Comparison of ENCODE assay signal across 17 cellular contexts in the genomic region with DNA sequence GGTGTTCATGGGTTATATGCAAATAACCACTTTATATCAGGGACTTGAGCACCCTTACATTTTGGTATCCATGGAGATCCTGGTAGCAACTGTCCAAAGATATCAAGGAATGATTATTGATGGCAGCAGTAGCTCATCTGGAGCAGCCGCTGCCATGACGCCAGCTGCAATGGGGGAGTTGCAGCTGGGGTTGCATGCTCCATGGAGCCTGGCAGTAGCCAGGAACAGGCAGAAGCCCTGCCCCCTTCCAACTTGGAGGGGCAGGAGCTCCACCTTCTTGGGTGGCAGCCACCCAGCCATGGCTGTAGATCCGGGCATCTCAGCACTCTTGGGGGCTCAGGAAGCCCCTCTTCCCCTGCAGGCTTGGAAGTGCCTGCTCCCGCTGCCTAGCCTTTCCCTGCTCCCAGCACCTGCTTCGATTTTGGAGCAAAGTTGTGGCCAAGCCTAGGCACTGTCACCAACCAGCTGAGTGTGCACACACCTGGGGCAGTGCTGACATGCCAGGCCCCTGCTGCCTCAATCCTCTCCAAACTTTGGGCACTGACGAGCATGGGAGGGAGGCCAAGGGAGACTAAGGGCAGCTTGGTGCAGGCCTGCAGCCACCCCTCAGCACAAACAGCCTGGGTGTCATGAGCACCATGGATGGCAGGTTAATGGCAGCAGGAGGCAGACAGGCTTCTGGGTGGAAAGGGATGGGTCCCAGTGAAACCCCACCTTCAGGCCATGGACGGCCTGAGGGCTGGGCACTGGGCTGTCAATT.
DNase-seq lines count a peak whose midpoint lies in the region; ATAC-seq and TF ChIP-seq lines count a peak whose summit lies in the region.
"Had no signal": no experiment of that assay in that cellular context is flagged by ENCODE, and none has a peak within 500 bp of the region (broad histone marks: within the 10 kb centered on the region; RNA-seq: fewer than 3 reads in every experiment).

No MANE protein-coding gene starts in this region.

- no peak for TF ChIP-seq CTCF in upper lobe of right lung (IDR thresholded peaks at IDR 0.05)
- no peak for TF ChIP-seq CTCF in HFFc6 (IDR thresholded peaks at IDR 0.05)

- no peak overlapping the region for H3K4ac ChIP-seq in neuronal stem cell (ENCODE audit: low read length)

- DNase-seq in DMS 273 (lab: John Stamatoyannopoulos, UW; ENCODE audit: unreplicated experiment), result peak; percentile 0
- DNase-seq in DMS 273 treated with DMSO at 0.1 percent for 48 hours (lab: John Stamatoyannopoulos, UW), result no peak
- no peak for DNase-seq in stimulated activated naive CD8-positive, alpha-beta T cell treated with anti-CD3 and anti-CD28 coated beads, Interleukin-15, Interleukin-2, amounts not matched to agents 100 U/mL and 50 U/mL, for 24 hours
- no peak for DNase-seq in stimulated activated naive CD8-positive, alpha-beta T cell treated with anti-CD3 and anti-CD28 coated beads, Interleukin-15, amount 100 ng/mL, for 72 hours
- DNase-seq in neuronal stem cell (ENCODE audit: low spot score), result no peak
- DNase-seq in upper lobe of right lung, result no peak
- no peak for DNase-seq in stimulated activated CD4-positive, alpha-beta T cell treated with anti-CD3 and anti-CD28 coated beads, Interleukin-4, amount 100 ng/mL, for 24 hours
- DNase-seq in HFFc6, result no peak
- DNase-seq: Caco-2; CD8-positive, alpha-beta T cell; DMS79 treated with DMSO at 0.1 percent for 48 hours; EL; GM23248; H7 had no signal

- H3K27me3 ChIP-seq in neuronal stem cell (ENCODE audit: control insufficient read depth in 3 of 3, insufficient read depth in 3 of 3, low read depth in 1 of 3, low read length in 3 of 3) (no peaks in the 10 kb centered on the region), upper lobe of right lung (no peaks in the 10 kb centered on the region)

- H3K9me3 ChIP-seq in neuronal stem cell (replicated peaks in 1 of 2; ENCODE audit: control insufficient read depth in 2 of 2, insufficient read depth in 1 of 2, low read depth in 1 of 2, low read length in 2 of 2) (no peaks in the 10 kb centered on the region), upper lobe of right lung (no peaks in the 10 kb centered on the region)
- H3K9me3 ChIP-seq: Caco-2 had no signal

- H2BK15ac ChIP-seq in neuronal stem cell (ENCODE audit: low read length), result no peak overlapping the region

- H3K23ac ChIP-seq in neuronal stem cell (ENCODE audit: low read depth, low read length, poor library complexity), result no peak overlapping the region

- no peak overlapping the region for H2BK120ac ChIP-seq in neuronal stem cell (ENCODE audit: low read depth, low read length)

- H2AK5ac ChIP-seq in neuronal stem cell (ENCODE audit: low read depth, low read length), result no peak overlapping the region

- peaks cover 0 to 3% of the 10 kb centered on the region in 2 donors for H3K9me3 Mint-ChIP-seq in stimulated activated naive CD8-positive, alpha-beta T cell treated with anti-CD3 and anti-CD28 coated beads, Interleukin-15, amount 100 ng/mL, for 72 hours
- no peaks in the 10 kb centered on the region for H3K9me3 Mint-ChIP-seq in HFFc6
- H3K9me3 Mint-ChIP-seq: CD8-positive, alpha-beta T cell had no signal

- H3K14ac ChIP-seq in neuronal stem cell (ENCODE audit: low read length), result no peak overlapping the region

- H3K18ac ChIP-seq in neuronal stem cell (ENCODE audit: low read length), result peak overlapping the region; percentile 80

- ATAC-seq in stimulated activated naive CD8-positive, alpha-beta T cell treated with anti-CD3 and anti-CD28 coated beads, Interleukin-15, Interleukin-2, amounts not matched to agents 100 U/mL and 50 U/mL, for 24 hours, result peak; percentile 19
- no peak for ATAC-seq in stimulated activated naive CD8-positive, alpha-beta T cell treated with anti-CD3 and anti-CD28 coated beads, Interleukin-15, amount 100 ng/mL, for 72 hours
- peak; percentile 14 for ATAC-seq in upper lobe of right lung
- ATAC-seq: CD8-positive, alpha-beta T cell had no signal

- H3K9ac ChIP-seq in neuronal stem cell (ENCODE audit: low read depth, low read length, poor library complexity), result peak overlapping the region; percentile 27
- H3K9ac ChIP-seq: GM23248 had no signal

- H3K27me3 Mint-ChIP-seq in stimulated activated naive CD8-positive, alpha-beta T cell treated with anti-CD3 and anti-CD28 coated beads, Interleukin-15, amount 100 ng/mL, for 72 hours, result no peaks in the 10 kb centered on the region
- H3K27me3 Mint-ChIP-seq in HFFc6 (ENCODE audit: insufficient read depth), result no peaks in the 10 kb centered on the region; the same call in 1 of the 2 replicates
- H3K27me3 Mint-ChIP-seq: B cell had no signal

- no peak overlapping the region for H3K27ac Mint-ChIP-seq in stimulated activated naive CD8-positive, alpha-beta T cell treated with anti-CD3 and anti-CD28 coated beads, Interleukin-15, amount 100 ng/mL, for 72 hours
- no peak overlapping the region for H3K27ac Mint-ChIP-seq in HFFc6
- H3K27ac Mint-ChIP-seq: B cell; CD8-positive, alpha-beta T cell had no signal

- H3K4me1 Mint-ChIP-seq in stimulated activated naive CD8-positive, alpha-beta T cell treated with anti-CD3 and anti-CD28 coated beads, Interleukin-15, amount 100 ng/mL, for 72 hours, result no peaks in the 10 kb centered on the region
- peaks cover 6% of the 10 kb centered on the region; the same call in 1 of the 2 replicates for H3K4me1 Mint-ChIP-seq in HFFc6 (ENCODE audit: low read depth)
- H3K4me1 Mint-ChIP-seq: B cell had no signal

- no peaks in the 10 kb centered on the region for H3K36me3 Mint-ChIP-seq in HFFc6 (ENCODE audit: low read depth)
- H3K36me3 Mint-ChIP-seq: CD8-positive, alpha-beta T cell had no signal

- no peak overlapping the region for H2BK12ac ChIP-seq in neuronal stem cell (ENCODE audit: low read length)

- H3K79me1 ChIP-seq in neuronal stem cell (ENCODE audit: low read depth, low read length), result no peaks in the 10 kb centered on the region

- H3K4me3 ChIP-seq in neuronal stem cell (ENCODE audit: low read length in 2 of 2) (no peak overlapping the region), upper lobe of right lung (no peak overlapping the region)
- H3K4me3 ChIP-seq: GM23248 had no signal

- peak overlapping the region; percentile 37 for H2AFZ ChIP-seq in neuronal stem cell (ENCODE audit: low read length)
- H2AFZ ChIP-seq: GM23248 had no signal

- no peaks in the 10 kb centered on the region for H3K4me1 ChIP-seq in neuronal stem cell (ENCODE audit: control insufficient read depth in 2 of 2, insufficient read depth in 1 of 2, low read depth in 1 of 2, low read length in 2 of 2)
- H3K4me1 ChIP-seq in upper lobe of right lung, result no peaks in the 10 kb centered on the region
- H3K4me1 ChIP-seq: Caco-2 had no signal

- H2BK5ac ChIP-seq in neuronal stem cell (ENCODE audit: low read length), result no peak overlapping the region

- WGBS in neuronal stem cell (ENCODE audit: extremely low coverage in 2 of 2, insufficient read length in 2 of 2, insufficient replicate concordance in 1 of 2), 2 donors, result no CpG with 5 or more reads among the region's 7 CpGs

- H4K8ac ChIP-seq in neuronal stem cell (ENCODE audit: low read depth, low read length), result no peak overlapping the region

- intact Hi-C loops in upper lobe of right lung (cut with DNase I), result no loop called here

- H3K36me3 ChIP-seq in neuronal stem cell (replicated peaks in 1 of 2; ENCODE audit: control insufficient read depth in 2 of 2, insufficient read depth in 2 of 2, low read length in 2 of 2), result no peaks in the 10 kb centered on the region
- no peaks in the 10 kb centered on the region for H3K36me3 ChIP-seq in upper lobe of right lung

- no peak overlapping the region for H3K27ac ChIP-seq in neuronal stem cell (replicated peaks; ENCODE audit: low read length)
- no peak overlapping the region for H3K27ac ChIP-seq in upper lobe of right lung
- H3K27ac ChIP-seq: 22Rv1, C4-2B, GM23248 had no signal

- H4K91ac ChIP-seq in neuronal stem cell (ENCODE audit: low read depth, low read length, poor library complexity), result no peak overlapping the region

- H3K4me2 ChIP-seq in neuronal stem cell (ENCODE audit: insufficient read depth, low read length, poor library complexity, severe bottlenecking), result no peak overlapping the region

- no peak overlapping the region for H3K4me3 Mint-ChIP-seq in stimulated activated naive CD8-positive, alpha-beta T cell treated with anti-CD3 and anti-CD28 coated beads, Interleukin-15, amount 100 ng/mL, for 72 hours
- no peak overlapping the region for H3K4me3 Mint-ChIP-seq in HFFc6
- H3K4me3 Mint-ChIP-seq: B cell; CD8-positive, alpha-beta T cell had no signal
